In the genomic region with DNA sequence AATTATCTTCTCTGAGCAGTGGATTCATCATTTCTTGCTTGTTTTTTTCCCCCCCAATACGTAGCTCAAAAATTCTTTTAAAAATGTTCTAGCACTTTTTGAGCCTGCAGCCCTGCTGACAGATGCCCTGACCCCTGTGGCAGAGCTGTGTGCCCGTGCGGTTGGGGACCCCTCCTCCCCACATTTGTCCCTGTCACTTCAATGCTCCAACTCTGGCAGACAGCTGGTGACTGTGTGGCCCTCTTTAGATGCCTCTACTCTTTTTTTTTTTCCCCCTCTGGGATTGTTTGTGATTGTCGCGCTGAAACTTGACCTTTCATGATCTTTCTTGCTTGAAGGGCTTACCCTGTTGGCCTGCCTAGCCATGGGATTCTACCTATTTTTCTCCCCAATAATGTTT, we compare ENCODE assay signal across 15 cellular contexts.
DNase-seq lines count a peak whose midpoint lies in the region; ATAC-seq and TF ChIP-seq lines count a peak whose summit lies in the region.
"Had no signal": no experiment of that assay in that cellular context is flagged by ENCODE, and none has a peak within 500 bp of the region (broad histone marks: within the 10 kb centered on the region; RNA-seq: fewer than 3 reads in every experiment).

No MANE protein-coding gene starts in this region.

- H3K36me3 ChIP-seq in left ventricle myocardium inferior = no peaks in the 10 kb centered on the region

- no peak overlapping the region for H3K4me3 ChIP-seq in left ventricle myocardium inferior

- H3K27me3 Mint-ChIP-seq in nephron progenitor cell (ENCODE audit: low read depth, poor library complexity) = peaks cover 6% of the 10 kb centered on the region

- no peaks in the 10 kb centered on the region for H3K9me3 Mint-ChIP-seq in nephron progenitor cell
- H3K9me3 Mint-ChIP-seq: CD4-positive, alpha-beta T cell; H9 had no signal

- no peaks in the 10 kb centered on the region for H3K27me3 ChIP-seq in left ventricle myocardium inferior (ENCODE audit: low read depth)

- DNase-seq in left ventricle myocardium inferior (no peak), Right ventricle myocardium superior (no peak), RPMI8226 (peak; percentile 50), nephron progenitor cell (peak; percentile 4), foreskin melanocyte (no peak)
- DNase-seq: ACHN; Calu3; CD4-positive, alpha-beta T cell; DMS 273 treated with DMSO at 0.1 percent for 48 hours; EL; GOT3; H9 had no signal

- no peaks in the 10 kb centered on the region for H3K9me3 ChIP-seq in left ventricle myocardium inferior (replicated peaks)

- H3K36me3 Mint-ChIP-seq in nephron progenitor cell (ENCODE audit: low read depth) = no peaks in the 10 kb centered on the region

- H3K27ac ChIP-seq in left ventricle myocardium inferior (replicated peaks) = peak overlapping the region; percentile 57

- H3K4me3 Mint-ChIP-seq in nephron progenitor cell = no peak overlapping the region
- H3K4me3 Mint-ChIP-seq: B cell; CD4-positive, alpha-beta T cell; H9 had no signal

- ATAC-seq in Right ventricle myocardium superior (ENCODE audit: poor library complexity) (no peak), GM19023 (IDR thresholded peaks at IDR 0.05; ENCODE audit: unreplicated experiment) (no peak), GM19455 (IDR thresholded peaks at IDR 0.05; ENCODE audit: unreplicated experiment) (no peak)

- no peak overlapping the region for H3K27ac Mint-ChIP-seq in nephron progenitor cell
- H3K27ac Mint-ChIP-seq: B cell; CD4-positive, alpha-beta T cell; H9 had no signal

- TF ChIP-seq CTCF in left ventricle myocardium inferior (IDR thresholded peaks at IDR 0.05; ENCODE audit: borderline replicate concordance) (no peak), nephron progenitor cell (IDR thresholded peaks at IDR 0.05) (no peak)

- intact Hi-C loops in left ventricle myocardium inferior (cut with micrococcal nuclease) = no loop called here
- intact Hi-C loops in Right ventricle myocardium superior (cut with DNase I) = no loop called here

- peaks cover 17% of the 10 kb centered on the region for H3K4me1 Mint-ChIP-seq in nephron progenitor cell

- peaks cover 63% of the 10 kb centered on the region for H3K4me1 ChIP-seq in left ventricle myocardium inferior

Comparison
In these comparisons a context has a peak if more than half of its experiments do, and no peak if none do; other contexts are left out.
1. DNase-seq: peak in RPMI8226 (single experiment) and nephron progenitor cell (single experiment); none in left ventricle myocardium inferior (single experiment), Right ventricle myocardium superior (single experiment) and foreskin melanocyte (single experiment).